ENCODE assay signal across 25 cellular contexts in genomic region chr1:227844320-227845114, GRCh38. TPM values are rescaled to one million over a fixed set of nuclear protein-coding genes. Genes with fewer than 3 reads are reported as not detected.
DNase-seq lines count a peak whose midpoint lies in the region; ATAC-seq, FAIRE-seq and TF ChIP-seq lines count a peak whose summit lies in the region.
"Had no signal": no experiment of that assay in that cellular context is flagged by ENCODE, and none has a peak within 500 bp of the region (broad histone marks: within the 10 kb centered on the region; RNA-seq: fewer than 3 reads in every experiment).

No MANE protein-coding gene starts in this region.

- TF ChIP-seq CTCF in HepG2 (CRISPR knock-in tag; IDR thresholded peaks at IDR 0.05) (no peak), right lobe of liver (IDR thresholded peaks at IDR 0.05) (no peak), WTC11 (IDR thresholded peaks at IDR 0.05) (no peak), upper lobe of right lung (IDR thresholded peaks at IDR 0.05) (no peak), prostate gland (IDR thresholded peaks at IDR 0.05) (no peak)

- POLR2A ChIA-PET in HepG2 (lab: Yijun Ruan, JAX): no interaction called here
- POLR2A ChIA-PET in WTC11 (lab: Charles Lee): no interaction called here

- H3K4me1 ChIP-seq in HepG2 (ENCODE audit: insufficient read depth, low read length) (no peaks in the 10 kb centered on the region), right lobe of liver (no peaks in the 10 kb centered on the region), upper lobe of right lung (no peaks in the 10 kb centered on the region), prostate gland (replicated peaks) (no peaks in the 10 kb centered on the region)
- H3K4me1 ChIP-seq: BLaER1 treated with 17β-estradiol and CSF1 and Interleukin-3, amounts not matched to agents 10 nM and 100 nM had no signal

- H3K36me3 ChIP-seq in HepG2 (replicated peaks in 1 of 2; ENCODE audit: control insufficient read depth in 1 of 2, insufficient read depth in 2 of 2, low read length in 2 of 2) (no peaks in the 10 kb centered on the region), right lobe of liver (no peaks in the 10 kb centered on the region), upper lobe of right lung (no peaks in the 10 kb centered on the region), prostate gland (no peaks in the 10 kb centered on the region)
- H3K36me3 ChIP-seq: BLaER1 treated with 17β-estradiol and CSF1 and Interleukin-3, amounts not matched to agents 10 nM and 100 nM had no signal

- FAIRE-seq in HepG2 (lab: Jason Lieb, UNC) (no peak), HTR-8/SVneo (lab: Jason Lieb, UNC) (peak; percentile 31)
- FAIRE-seq: G401.6 had no signal

- H3K4me1 Mint-ChIP-seq in WTC11: peaks cover 4% of the 10 kb centered on the region; the same call in 1 of the 2 replicates

- H3K4me3 Mint-ChIP-seq in WTC11: no peak overlapping the region
- H3K4me3 Mint-ChIP-seq: HFFc6 had no signal

- TF ChIP-seq RAD21 in HepG2 (CRISPR knock-in tag; IDR thresholded peaks at IDR 0.05): no peak

- H3K27ac Mint-ChIP-seq in WTC11: no peak overlapping the region
- H3K27ac Mint-ChIP-seq: HFFc6 had no signal

- H3K4me2 ChIP-seq in HepG2 (ENCODE audit: low read depth, low read length): no peak overlapping the region
- H3K4me2 ChIP-seq: BLaER1 treated with 17β-estradiol and CSF1 and Interleukin-3, amounts not matched to agents 10 nM and 100 nM; KMS-11 had no signal

- H3K4me3 ChIP-seq in HepG2 (replicated peaks in 1 of 3; ENCODE audit: insufficient read depth in 1 of 3, low read depth in 2 of 3, low read length in 3 of 3) (no peak overlapping the region), right lobe of liver (no peak overlapping the region), upper lobe of right lung (no peak overlapping the region), prostate gland (no peak overlapping the region)
- H3K4me3 ChIP-seq: BLaER1 treated with 17β-estradiol and CSF1 and Interleukin-3, amounts not matched to agents 10 nM and 100 nM had no signal

- TF ChIP-seq POLR2A in HepG2 (IDR thresholded peaks at IDR 0.05; ENCODE audit: insufficient read depth in 1 of 2, low read depth in 2 of 2, low read length in 2 of 2) (no peak), right lobe of liver (IDR thresholded peaks at IDR 0.05) (no peak), prostate gland (IDR thresholded peaks at IDR 0.05) (no peak)

- H3K9me3 ChIP-seq in HepG2 (ENCODE audit: low read length) (peaks cover 5% of the 10 kb centered on the region; the same call in 1 of the 2 replicates), right lobe of liver (no peaks in the 10 kb centered on the region), upper lobe of right lung (no peaks in the 10 kb centered on the region), prostate gland (no peaks in the 10 kb centered on the region)

- no peaks in the 10 kb centered on the region for H3K36me3 Mint-ChIP-seq in WTC11

- in situ Hi-C loops in HepG2 (cut with HindIII; ENCODE audit: extremely low pct_ligation_motif_present, low pct_unique_long_range_greater_than_20kb): no loop called here

- no peak overlapping the region for H3K9ac ChIP-seq in HepG2 (ENCODE audit: insufficient read depth, low read depth, low read length)
- H3K9ac ChIP-seq: BLaER1 treated with 17β-estradiol and CSF1 and Interleukin-3, amounts not matched to agents 10 nM and 100 nM; KMS-11 had no signal

- intact Hi-C loops in HepG2 (cut with micrococcal nuclease; ENCODE audit: unreplicated experiment): no loop called here
- intact Hi-C loops in right lobe of liver (cut with DNase I): no loop called here
- intact Hi-C loops in upper lobe of right lung (cut with DNase I): no loop called here
- intact Hi-C loops in prostate gland (cut with DNase I): no loop called here

- ATAC-seq in HepG2 (no peak), right lobe of liver (no peak), WTC11 (no peak), upper lobe of right lung (peak; percentile 13)
- ATAC-seq: PC-3, SK-N-SH treated with all-trans-retinoic acid at 6 μM for 48 hours had no signal

- BruUV-seq in HepG2 (replicated peaks; lab: Mats Ljungman, UMichigan): no TSS peak

- H3K79me2 ChIP-seq in HepG2 (ENCODE audit: insufficient read depth, low read length): no peaks in the 10 kb centered on the region

- peaks cover 12% of the 10 kb centered on the region for H3K9me3 Mint-ChIP-seq in WTC11

- H4K20me1 ChIP-seq in HepG2 (ENCODE audit: insufficient read depth, low read length): no peaks in the 10 kb centered on the region
- H4K20me1 ChIP-seq: BLaER1 treated with 17β-estradiol and CSF1 and Interleukin-3, amounts not matched to agents 10 nM and 100 nM had no signal

- 10% methylated on average over 2 of the region's 4 CpGs for WGBS in HepG2 (ENCODE audit: low lambda C conversion rate)
- 71% methylated on average over 1 of the region's 4 CpGs for WGBS in right lobe of liver (ENCODE audit: insufficient coverage, low coverage, low lambda C conversion rate, missing lambda C conversion rate)
- WGBS in prostate gland: 89% methylated on average over 4 of the region's 4 CpGs

- CTCF ChIA-PET in HepG2 (lab: Yijun Ruan, JAX; ENCODE audit: low intra/inter-chr PET ratio, low total read pairs): no interaction called here
- CTCF ChIA-PET in WTC11 (lab: Charles Lee): no interaction called here

- H2AFZ ChIP-seq in HepG2 (ENCODE audit: low read length): no peak overlapping the region

- no peaks in the 10 kb centered on the region; the same call in 1 of the 2 replicates for H3K27me3 Mint-ChIP-seq in WTC11 (ENCODE audit: low read depth)

- TF ChIP-seq EP300 in HepG2 (IDR thresholded peaks at IDR 0.05; ENCODE audit: low read depth in 2 of 2, low read length in 2 of 2): no peak
- no peak for TF ChIP-seq EP300 in HepG2 (CRISPR knock-in tag; IDR thresholded peaks at IDR 0.05; ENCODE audit: borderline replicate concordance)

- no peak for DNase-seq in HepG2 (ENCODE audit: low spot score)
- no peak for DNase-seq in right lobe of liver
- DNase-seq in HTR-8/SVneo (ENCODE audit: insufficient read length, low spot score): no peak
- DNase-seq in WTC11 (ENCODE audit: low spot score): no peak
- DNase-seq in upper lobe of right lung: no peak
- DNase-seq in prostate gland (ENCODE audit: low spot score): no peak
- DNase-seq in C1 segment of cervical spinal cord (lab: John Stamatoyannopoulos, UW): no peak
- no peak for DNase-seq in NCI-H2107 treated with DMSO at 0.1 percent for 48 hours (lab: John Stamatoyannopoulos, UW; ENCODE audit: unreplicated experiment)
- DNase-seq: Caco-2, HFFc6, NCI-H1417 treated with DMSO at 0.1 percent for 48 hours, NCI-H187 treated with DMSO at 0.1 percent for 48 hours, NCI-H226, NCI-H524, NCI-H82, PC-3, RPMI8226, SIG-M5 had no signal

- H3K27ac ChIP-seq in HepG2 (ENCODE audit: extremely low read length, insufficient read depth, low read length): no peak overlapping the region
- H3K27ac ChIP-seq in right lobe of liver: no peak overlapping the region
- no peak overlapping the region for H3K27ac ChIP-seq in upper lobe of right lung
- no peak overlapping the region for H3K27ac ChIP-seq in prostate gland
- H3K27ac ChIP-seq: BLaER1 treated with 17β-estradiol and CSF1 and Interleukin-3, amounts not matched to agents 10 nM and 100 nM; KMS-11 had no signal

- peaks cover 1 to 3% of the 10 kb centered on the region in 2 experiments; a peak in 1 of 5 replicates for H3K27me3 ChIP-seq in HepG2 (ENCODE audit: control insufficient read depth in 1 of 2, insufficient read depth in 2 of 2, low read length in 2 of 2)
- H3K27me3 ChIP-seq in right lobe of liver: no peaks in the 10 kb centered on the region
- H3K27me3 ChIP-seq in upper lobe of right lung: peaks cover 5% of the 10 kb centered on the region
- H3K27me3 ChIP-seq in prostate gland (replicated peaks; ENCODE audit: insufficient read depth): no peaks in the 10 kb centered on the region
- H3K27me3 ChIP-seq: BLaER1 treated with 17β-estradiol and CSF1 and Interleukin-3, amounts not matched to agents 10 nM and 100 nM had no signal

TF ChIP-seq in HepG2, 621 proteins besides CTCF, POLR2A, EP300 and RAD21 (continues in another document):
- TF ChIP-seq ISX (CRISPR knock-in tag; conservative IDR thresholded peaks at IDR 0.05) (no peak), ZNF263 (CRISPR knock-in tag; IDR thresholded peaks at IDR 0.05) (peak; percentile 79; the same call in 1 of the 2 replicates), MAFK (conservative IDR thresholded peaks at IDR 0.05 in 1 of 2, IDR thresholded peaks at IDR 0.05 in 1 of 2; ENCODE audit: low read length in 2 of 2) (no peak)

TF ChIP-seq in WTC11, 78 proteins besides CTCF, POLR2A, EP300 and RAD21:
- TF ChIP-seq ZNF263 (CRISPR knock-in tag; IDR thresholded peaks at IDR 0.05; ENCODE audit: low read depth): peak; percentile 79; the same call in 1 of the 2 replicates
- TF ChIP-seq MAX (CRISPR knock-in tag; IDR thresholded peaks at IDR 0.05): no peak

RNA-seq across cellular contexts. Expression of gene PRSS38, which starts 29.0 kb away (rescaled TPM):
- not detected in 2 replicates for total RNA-seq in HepG2 (2016; rRNA removed; fragmentation: Illumina TruSeq; extraction: Trizol)
- not detected in 2 replicates for total RNA-seq in HepG2 (2016; cell fraction: cytosol; rRNA removed; fragmentation: Illumina TruSeq; extraction: Trizol; ENCODE audit: low read depth)
- not detected in 2 replicates for total RNA-seq in HepG2 (2016; cell fraction: insoluble cytoplasmic fraction; rRNA removed; fragmentation: Illumina TruSeq; extraction: Trizol)
- total RNA-seq in HepG2 (2016; cell fraction: membrane; rRNA removed; fragmentation: Illumina TruSeq; extraction: Trizol): not detected in 2 replicates
- total RNA-seq in HepG2 (2016; cell fraction: nucleus; rRNA removed; fragmentation: Illumina TruSeq; extraction: Trizol): not detected in 2 replicates
- not detected in 2 replicates for polyA plus RNA-seq in HepG2 (2011; rRNA removed)
- polyA plus RNA-seq in HepG2 (2011; cell fraction: cytosol; rRNA removed): not detected in 2 replicates
- not detected in 2 replicates for polyA plus RNA-seq in HepG2 (2011; cell fraction: nucleus; rRNA removed)
- not detected in 2 replicates for polyA plus RNA-seq in HepG2 (2012)
- not detected in 2 replicates for polyA plus RNA-seq in HepG2 (2016; cell fraction: cytosol; fragmentation: Illumina TruSeq; extraction: Trizol; ENCODE audit: low read depth)
- polyA plus RNA-seq in HepG2 (2016; cell fraction: insoluble cytoplasmic fraction; fragmentation: Illumina TruSeq; extraction: Trizol; ENCODE audit: low read depth): not detected in 2 replicates
- not detected in 2 replicates for polyA plus RNA-seq in HepG2 (2016; cell fraction: membrane; fragmentation: Illumina TruSeq; extraction: Trizol; ENCODE audit: low read depth)
- polyA plus RNA-seq in HepG2 (2016; cell fraction: nucleus; fragmentation: Illumina TruSeq; extraction: Trizol; ENCODE audit: insufficient read depth, low read depth): not detected in 2 replicates
- polyA minus RNA-seq in HepG2 (2011; rRNA and poly(A)+ RNA removed; ENCODE audit: low replicate concordance): not detected in 2 replicates
- polyA minus RNA-seq in HepG2 (2011; cell fraction: cytosol; rRNA and poly(A)+ RNA removed): not detected in 2 replicates
- polyA minus RNA-seq in HepG2 (2011; cell fraction: nucleus; rRNA and poly(A)+ RNA removed): not detected in 2 replicates
- total RNA-seq in right lobe of liver: not detected
- total RNA-seq in WTC11 (2021): not detected in 3 replicates
- total RNA-seq in upper lobe of right lung: not detected
- total RNA-seq in prostate gland: 1 to 10 TPM in 1 of 2 donors, not detected in 1; 3.0 TPM
- total RNA-seq: A673, Caco-2, H4, HFFc6, M059J, PC-3 had no signal

Comparison
In these comparisons a context has a peak if more than half of its experiments do, and no peak if none do; other contexts are left out.
1. Of the 50 proteins assayed by ChIP-seq in both HepG2 and WTC11: peak only in HepG2: none; only in WTC11: none; in both: ZNF263; in neither: 49.